ENCODE assay signal across 8 cellular contexts in genomic region chr7:139358541-139359365, GRCh38.
A peak's percentile ranks its signal among the peaks of the same experiment; 100 is the strongest.
DNase-seq lines count a peak whose midpoint lies in the region; ATAC-seq and TF ChIP-seq lines count a peak whose summit lies in the region.

No MANE protein-coding gene starts in this region.

- peak overlapping the region; percentile 94 for H3K9ac ChIP-seq in KMS-11

- peaks cover 44% of the 10 kb centered on the region for H3K4me1 ChIP-seq in KMS-11 (ENCODE audit: low read depth, poor library complexity, severe bottlenecking)

- no peaks in the 10 kb centered on the region for H3K9me3 Mint-ChIP-seq in dendritic cell treated with granulocyte-macrophage colony-stimulating factor and Interleukin-4, amounts not matched to agents 40 ng/mL and 50 ng/mL, for 4 days
- H3K9me3 Mint-ChIP-seq in memory B cell = no peaks in the 10 kb centered on the region

- peak overlapping the region; percentile 66 for H2AFZ ChIP-seq in KMS-11 (ENCODE audit: low read depth)

- no peaks in the 10 kb centered on the region for H3K27me3 ChIP-seq in KMS-11 (ENCODE audit: insufficient read depth, low read depth)

- peaks cover 18% of the 10 kb centered on the region for H4K20me1 ChIP-seq in KMS-11 (ENCODE audit: insufficient read depth)

- intact Hi-C loops in dendritic cell treated with granulocyte-macrophage colony-stimulating factor and Interleukin-4, amounts not matched to agents 40 ng/mL and 50 ng/mL, for 4 days (cut with micrococcal nuclease) = loop anchor here (1.0 kb wide), 1 partner anchor 17 kb away; the partner anchor contains the start of gene FMC1

- H3K4me2 ChIP-seq in KMS-11 = peak overlapping the region; percentile 49

- peaks cover 45% of the 10 kb centered on the region for H3K79me2 ChIP-seq in KMS-11 (ENCODE audit: insufficient read depth, low read depth)

- DNase-seq in DMS114 treated with DMSO at 0.1 percent for 48 hours (lab: John Stamatoyannopoulos, UW; ENCODE audit: unreplicated experiment) = peak; percentile 40
- peak; percentile 11 to 24 for DNase-seq in memory B cell (ENCODE audit: low spot score in 2 of 2)
- peak; percentile 37 for DNase-seq in stimulated activated naive CD4-positive, alpha-beta T cell treated with Interleukin-2 at 50 U/mL for 16 hours (lab: John Stamatoyannopoulos, UW)

- H3K27me3 Mint-ChIP-seq in dendritic cell treated with granulocyte-macrophage colony-stimulating factor and Interleukin-4, amounts not matched to agents 40 ng/mL and 50 ng/mL, for 4 days = no peaks in the 10 kb centered on the region
- H3K27me3 Mint-ChIP-seq in memory B cell = no peaks in the 10 kb centered on the region

- H3K36me3 ChIP-seq in KMS-11 (ENCODE audit: insufficient read depth) = no peaks in the 10 kb centered on the region

- no peak overlapping the region for H3K4me3 ChIP-seq in KMS-11 (IDR thresholded peaks at IDR 0.05; ENCODE audit: insufficient read depth, low read depth, low read length)

- peaks cover 23% of the 10 kb centered on the region for H3K4me1 Mint-ChIP-seq in dendritic cell treated with granulocyte-macrophage colony-stimulating factor and Interleukin-4, amounts not matched to agents 40 ng/mL and 50 ng/mL, for 4 days (ENCODE audit: low read depth)
- H3K4me1 Mint-ChIP-seq in memory B cell = peaks cover 10% of the 10 kb centered on the region

- peaks cover 40% of the 10 kb centered on the region for H3K36me3 Mint-ChIP-seq in dendritic cell treated with granulocyte-macrophage colony-stimulating factor and Interleukin-4, amounts not matched to agents 40 ng/mL and 50 ng/mL, for 4 days (ENCODE audit: low read depth)
- peaks cover 2% of the 10 kb centered on the region for H3K36me3 Mint-ChIP-seq in memory B cell

- H3K4me3 Mint-ChIP-seq in dendritic cell treated with granulocyte-macrophage colony-stimulating factor and Interleukin-4, amounts not matched to agents 40 ng/mL and 50 ng/mL, for 4 days = peak overlapping the region; percentile 86
- peak overlapping the region; percentile 98 for H3K4me3 Mint-ChIP-seq in memory B cell

- H3K27ac ChIP-seq in KMS-11 (peak overlapping the region; percentile 96), VCaP (peak overlapping the region; percentile 99)

- TF ChIP-seq CTCF in KMS-11 (conservative IDR thresholded peaks at IDR 0.05; ENCODE audit: low read depth, low read length) (0 out of 2 replicates have a peak, but pooled peaks have one; percentile 3), VCaP (conservative IDR thresholded peaks at IDR 0.05) (no peak)

- peak; percentile 16 for ATAC-seq in GM21390 (IDR thresholded peaks at IDR 0.05; ENCODE audit: unreplicated experiment)
- ATAC-seq in memory B cell (ENCODE audit: low read depth) = peak; percentile 9
- ATAC-seq in GM18520 (IDR thresholded peaks at IDR 0.05; ENCODE audit: unreplicated experiment) = no peak

- H3K27ac Mint-ChIP-seq in dendritic cell treated with granulocyte-macrophage colony-stimulating factor and Interleukin-4, amounts not matched to agents 40 ng/mL and 50 ng/mL, for 4 days = peak overlapping the region; percentile 98
- H3K27ac Mint-ChIP-seq in memory B cell = peak overlapping the region; percentile 96
